Comparison of ENCODE assay signal across 1 cellular context in genomic region chr11:65078786-65079342, GRCh38.
TF ChIP-seq lines count a peak whose summit lies in the region.

No MANE protein-coding gene starts in this region.

TF ChIP-seq in K562, 482 proteins besides CTCF, POLR2A, EP300 and RAD21:
- TF ChIP-seq YY1 (IDR thresholded peaks at IDR 0.05; ENCODE audit: borderline replicate concordance in 1 of 3, control insufficient read depth in 1 of 3, extremely low read depth in 1 of 3, insufficient read depth in 3 of 3, insufficient read length in 1 of 3, insufficient replicate concordance in 2 of 3, low read depth in 1 of 3, low read length in 2 of 3), result peak; percentile 54 to 89 (median 67)
- TF ChIP-seq ZFP1 (CRISPR knock-in tag; IDR thresholded peaks at IDR 0.05), result no peak
- TF ChIP-seq HDAC8 (tag; IDR thresholded peaks at IDR 0.05), result no peak
- TF ChIP-seq ZFX (CRISPR knock-in tag; IDR thresholded peaks at IDR 0.05), result 0 out of 2 replicates have a peak, but pooled peaks have one; percentile 7
- TF ChIP-seq RERE (CRISPR knock-in tag; IDR thresholded peaks at IDR 0.05; ENCODE audit: borderline replicate concordance), result no peak
- TF ChIP-seq ETS2 (tag; IDR thresholded peaks at IDR 0.05; ENCODE audit: borderline replicate concordance, poor library complexity, severe bottlenecking), result no peak
- no peak for TF ChIP-seq PTTG1 (tag; IDR thresholded peaks at IDR 0.05; ENCODE audit: low read depth)
- TF ChIP-seq ELF2 (CRISPR knock-in tag; IDR thresholded peaks at IDR 0.05), result no peak
- TF ChIP-seq HMBOX1 (IDR thresholded peaks at IDR 0.05), result no peak
- TF ChIP-seq ZNF146 (CRISPR knock-in tag; IDR thresholded peaks at IDR 0.05; ENCODE audit: unreplicated experiment), result no peak
- TF ChIP-seq CLOCK (CRISPR knock-in tag; IDR thresholded peaks at IDR 0.05; ENCODE audit: borderline replicate concordance), result no peak
- TF ChIP-seq NUFIP1 (IDR thresholded peaks at IDR 0.05; ENCODE audit: partially characterized antibody), result no peak
- peak; percentile 39 for TF ChIP-seq RBFOX2 (IDR thresholded peaks at IDR 0.05; ENCODE audit: low read depth, low read length)
